Comparison of ENCODE assay signal across 1 cellular context in the genomic region with DNA sequence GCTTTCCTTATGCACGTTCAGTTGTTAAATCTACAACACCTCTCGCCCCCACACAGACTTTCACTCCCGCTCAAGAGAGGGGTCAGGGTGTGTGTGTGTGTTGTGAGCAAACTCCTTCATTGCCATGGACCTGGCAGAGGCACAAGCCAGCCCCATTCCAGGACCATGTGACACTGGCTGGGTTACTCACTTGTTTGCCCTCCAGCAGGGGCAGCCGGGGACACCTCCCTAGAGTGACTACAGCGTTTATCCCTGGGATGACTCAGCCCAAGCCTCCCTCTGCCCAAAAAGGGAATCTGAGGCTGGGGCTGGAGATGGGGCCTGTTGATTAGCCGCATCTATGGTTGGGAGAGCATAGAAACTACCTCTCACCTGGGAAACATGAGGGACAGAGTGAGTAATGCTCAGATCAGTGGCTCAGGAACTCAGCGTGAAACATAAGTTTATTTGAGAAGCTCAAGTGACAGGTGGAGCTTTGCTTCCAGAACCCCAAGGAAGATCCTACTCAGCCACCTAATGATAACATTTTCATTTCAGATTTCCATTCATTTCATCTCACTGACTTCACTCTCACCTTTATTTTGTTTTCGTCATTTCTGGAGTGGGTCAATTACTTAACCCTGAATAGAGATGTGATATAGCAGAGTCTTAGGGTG.
TF ChIP-seq lines count a peak whose summit lies in the region.

No MANE protein-coding gene starts in this region.

TF ChIP-seq in IMR-90, 13 proteins besides CTCF, POLR2A, EP300 and RAD21 (continued from another document):
- 0 out of 2 replicates have a peak, but pooled peaks have one; percentile 27 for TF ChIP-seq MXI1 (IDR thresholded peaks at IDR 0.05; ENCODE audit: borderline replicate concordance, low read depth, low read length)
- TF ChIP-seq, protein P1, sequence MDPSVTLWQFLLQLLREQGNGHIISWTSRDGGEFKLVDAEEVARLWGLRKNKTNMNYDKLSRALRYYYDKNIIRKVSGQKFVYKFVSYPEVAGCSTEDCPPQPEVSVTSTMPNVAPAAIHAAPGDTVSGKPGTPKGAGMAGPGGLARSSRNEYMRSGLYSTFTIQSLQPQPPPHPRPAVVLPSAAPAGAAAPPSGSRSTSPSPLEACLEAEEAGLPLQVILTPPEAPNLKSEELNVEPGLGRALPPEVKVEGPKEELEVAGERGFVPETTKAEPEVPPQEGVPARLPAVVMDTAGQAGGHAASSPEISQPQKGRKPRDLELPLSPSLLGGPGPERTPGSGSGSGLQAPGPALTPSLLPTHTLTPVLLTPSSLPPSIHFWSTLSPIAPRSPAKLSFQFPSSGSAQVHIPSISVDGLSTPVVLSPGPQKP (IDR thresholded peaks at IDR 0.05; ENCODE audit: borderline replicate concordance, low read depth, low read length), result no peak
- TF ChIP-seq MAFK (IDR thresholded peaks at IDR 0.05; ENCODE audit: low read depth, low read length), result no peak
- peak; percentile 60; the same call in 1 of the 2 replicates for TF ChIP-seq MAZ (IDR thresholded peaks at IDR 0.05; ENCODE audit: borderline replicate concordance, low read depth, low read length)
- peak; percentile 89 for TF ChIP-seq FOS (IDR thresholded peaks at IDR 0.05; ENCODE audit: low read depth, low read length)
- TF ChIP-seq, protein P2, sequence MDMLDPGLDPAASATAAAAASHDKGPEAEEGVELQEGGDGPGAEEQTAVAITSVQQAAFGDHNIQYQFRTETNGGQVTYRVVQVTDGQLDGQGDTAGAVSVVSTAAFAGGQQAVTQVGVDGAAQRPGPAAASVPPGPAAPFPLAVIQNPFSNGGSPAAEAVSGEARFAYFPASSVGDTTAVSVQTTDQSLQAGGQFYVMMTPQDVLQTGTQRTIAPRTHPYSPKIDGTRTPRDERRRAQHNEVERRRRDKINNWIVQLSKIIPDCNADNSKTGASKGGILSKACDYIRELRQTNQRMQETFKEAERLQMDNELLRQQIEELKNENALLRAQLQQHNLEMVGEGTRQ (IDR thresholded peaks at IDR 0.05; ENCODE audit: low read depth, low read length), result peak; percentile 89
